ENCODE assay signal across 21 cellular contexts in genomic region chr17:80180192-80180591, GRCh38. TPM values are rescaled to one million over a fixed set of nuclear protein-coding genes. Genes with fewer than 3 reads are reported as not detected.
"Had no signal": no experiment of that assay in that cellular context is flagged by ENCODE, and none has a peak within 500 bp of the region (broad histone marks: within the 10 kb centered on the region; RNA-seq: fewer than 3 reads in every experiment).

No MANE protein-coding gene starts in this region.

- H3K27ac ChIP-seq: SJSA1, SK-N-MC had no signal

- H3K4me3 ChIP-seq: MG63, SJSA1, SK-N-MC had no signal

- H3K9me3 ChIP-seq: MG63, SJSA1 had no signal

- H3K36me3 ChIP-seq: MG63, SJSA1 had no signal

- DNase-seq: IMR-90, Karpas-422, KG1, MG63, NCI-H1092, NCI-H1105 treated with DMSO at 0.1 percent for 48 hours, NCI-H1417 treated with DMSO at 0.1 percent for 48 hours, NCI-H1694, NCI-H187 treated with DMSO at 0.1 percent for 48 hours, NCI-H2029 treated with DMSO at 0.1 percent for 48 hours, NCI-H2171 treated with DMSO at 0.1 percent for 48 hours, NCI-H345, NCI-H446 treated with DMSO at 0.1 percent for 48 hours, NCI-H510A treated with DMSO at 0.1 percent for 48 hours, NCI-H526, NCI-H82, RPMI8226, SIG-M5 had no signal

- H3K27me3 ChIP-seq: MG63 had no signal

RNA-seq across cellular contexts. Expression of gene CARD14, which starts 10.4 kb away (rescaled TPM):
- total RNA-seq: IMR-90; SJSA1; T-helper 1 cell treated with Interleukin-12 subunit alpha and Interleukin-12 subunit beta and Interleukin-4 antibody, amounts not matched to agents 30 ng/mL and 1 ng/mL, for 36 hours had no signal
- polyA plus RNA-seq: IMR-90 had no signal
